8 cellular contexts compared by ENCODE assay signal in the genomic region with DNA sequence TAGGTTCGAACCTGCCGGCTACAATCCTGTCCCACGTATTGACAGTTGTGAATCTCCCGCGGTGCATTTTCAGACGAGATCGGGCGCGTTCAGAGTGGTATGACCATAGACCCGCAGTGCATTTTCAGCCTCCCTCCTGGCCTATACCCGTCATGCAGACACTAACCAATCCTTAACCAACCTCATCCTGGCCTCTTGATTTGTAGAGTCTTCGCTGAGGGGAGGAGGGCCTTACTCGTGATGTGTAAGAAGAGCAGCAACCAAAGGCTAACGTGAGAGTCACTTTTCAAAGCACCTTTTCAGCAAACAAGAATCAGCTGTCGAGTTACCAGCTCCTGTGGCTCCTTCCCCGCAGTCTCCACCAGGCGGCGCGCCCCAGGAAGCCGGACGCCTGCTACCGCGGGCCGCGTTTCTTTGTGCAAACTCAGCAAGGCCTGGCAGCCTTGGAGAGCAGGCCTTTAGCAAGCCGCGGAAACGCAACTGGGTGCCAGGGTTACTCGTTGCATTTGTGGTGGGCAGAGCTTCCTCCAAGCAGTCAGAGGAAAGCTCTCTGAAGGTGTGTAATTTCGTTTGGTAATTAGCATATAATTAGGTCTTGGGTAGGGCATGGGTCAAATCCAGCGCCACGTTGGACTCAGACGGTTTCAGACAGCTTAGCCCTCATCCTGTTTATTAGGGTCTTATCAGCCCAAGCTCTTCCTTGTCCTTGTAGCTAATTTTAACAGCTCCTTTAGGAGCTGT.
DNase-seq lines count a peak whose midpoint lies in the region; ATAC-seq and TF ChIP-seq lines count a peak whose summit lies in the region.

No MANE protein-coding gene starts in this region.

- H3K9me3 Mint-ChIP-seq in CD4-positive, CD25-positive, alpha-beta regulatory T cell = no peaks in the 10 kb centered on the region

- H3K4me2 ChIP-seq in osteoblast (ENCODE audit: insufficient read depth, low read length) = peak overlapping the region; percentile 78

- H3K36me3 ChIP-seq in CD4-positive, CD25-positive, alpha-beta regulatory T cell (ENCODE audit: control insufficient read depth, insufficient read depth, low read length) = no peaks in the 10 kb centered on the region
- H3K36me3 ChIP-seq in RWPE2 (ENCODE audit: low read depth) (no peaks in the 10 kb centered on the region), osteoblast (ENCODE audit: insufficient read depth, low read length) (no peaks in the 10 kb centered on the region), thyroid gland (no peaks in the 10 kb centered on the region)

- H3K4me1 ChIP-seq in CD4-positive, CD25-positive, alpha-beta regulatory T cell (ENCODE audit: control insufficient read depth, insufficient read depth, low read length, poor library complexity, severe bottlenecking) = peaks cover 7% of the 10 kb centered on the region
- no peaks in the 10 kb centered on the region for H3K4me1 ChIP-seq in RWPE2 (ENCODE audit: insufficient read depth, poor library complexity, severe bottlenecking)
- peaks cover 4% of the 10 kb centered on the region for H3K4me1 ChIP-seq in osteoblast (ENCODE audit: insufficient read depth, low read length)
- peaks cover 0 to 8% of the 10 kb centered on the region in 2 donors for H3K4me1 ChIP-seq in thyroid gland

- 8 to 14% methylated on average over 27 to 33 of the region's 33 CpGs for WGBS in thyroid gland, 2 donors

- TF ChIP-seq POLR2A in thyroid gland (IDR thresholded peaks at IDR 0.05) = no peak

- H4K20me1 ChIP-seq in osteoblast (ENCODE audit: insufficient read depth, low read length) = no peaks in the 10 kb centered on the region

- peak overlapping the region; percentile 40 for H3K4me3 ChIP-seq in CD4-positive, CD25-positive, alpha-beta regulatory T cell (ENCODE audit: low read depth, low read length)
- H3K4me3 ChIP-seq in RWPE2 (ENCODE audit: severe bottlenecking) (no peak overlapping the region), osteoblast (ENCODE audit: insufficient read depth, low read length) (peak overlapping the region; percentile 50), thyroid gland (replicated peaks in 1 of 3) (no peak overlapping the region)

- peak overlapping the region; percentile 22 to 34 (median 31) for H3K27ac Mint-ChIP-seq in CD4-positive, CD25-positive, alpha-beta regulatory T cell

- intact Hi-C loops in thyroid gland (cut with DNase I) = no loop called here

- H3K9me3 ChIP-seq in CD4-positive, CD25-positive, alpha-beta regulatory T cell (ENCODE audit: control insufficient read depth in 2 of 2, low read length in 2 of 2) = no peaks in the 10 kb centered on the region
- no peaks in the 10 kb centered on the region for H3K9me3 ChIP-seq in RWPE2 (ENCODE audit: severe bottlenecking)
- no peaks in the 10 kb centered on the region for H3K9me3 ChIP-seq in osteoblast (ENCODE audit: low read depth, low read length)
- no peaks in the 10 kb centered on the region for H3K9me3 ChIP-seq in thyroid gland

- H3K27ac ChIP-seq in CD4-positive, CD25-positive, alpha-beta regulatory T cell (ENCODE audit: insufficient read depth, low read length, poor library complexity, severe bottlenecking) = no peak overlapping the region
- H3K27ac ChIP-seq in RWPE2 (ENCODE audit: poor library complexity, severe bottlenecking) (no peak overlapping the region), osteoblast (ENCODE audit: low read depth, low read length) (no peak overlapping the region), thyroid gland (no peak overlapping the region)

- H3K27me3 ChIP-seq in CD4-positive, CD25-positive, alpha-beta regulatory T cell (ENCODE audit: control insufficient read depth, insufficient read depth, low read length) = peaks cover 2% of the 10 kb centered on the region
- H3K27me3 ChIP-seq in RWPE2 (ENCODE audit: insufficient read depth, poor library complexity, severe bottlenecking) (no peaks in the 10 kb centered on the region), osteoblast (ENCODE audit: insufficient read depth, low read length) (peaks cover 16% of the 10 kb centered on the region), thyroid gland (no peaks in the 10 kb centered on the region)

- TF ChIP-seq CTCF in LNCAP (IDR thresholded peaks at IDR 0.05) (peak; percentile 92), RWPE2 (IDR thresholded peaks at IDR 0.05; ENCODE audit: poor library complexity, severe bottlenecking) (peak; percentile 92), osteoblast (IDR thresholded peaks at IDR 0.05; ENCODE audit: extremely low read depth, low read depth, low read length) (peak; percentile 92), thyroid gland (IDR thresholded peaks at IDR 0.05) (peak; percentile 72 to 96 (median 89))

- ATAC-seq in CD4-positive, CD25-positive, alpha-beta regulatory T cell (ENCODE audit: low read depth in 2 of 2) = peak; percentile 91 to 95
- ATAC-seq in GM21526 (IDR thresholded peaks at IDR 0.05; ENCODE audit: low FRiP score, unreplicated experiment) = peak; percentile 69
- peak; percentile 87 for ATAC-seq in RWPE2 (ENCODE audit: low read depth)

- no peak overlapping the region for H3K4me3 Mint-ChIP-seq in CD4-positive, CD25-positive, alpha-beta regulatory T cell

- peaks cover 0 to 8% (median 7%) of the 10 kb centered on the region in 4 donors for H3K4me1 Mint-ChIP-seq in CD4-positive, CD25-positive, alpha-beta regulatory T cell

- peak; percentile 70 to 93 (median 86) for DNase-seq in CD4-positive, CD25-positive, alpha-beta regulatory T cell
- DNase-seq in RWPE2 (ENCODE audit: low spot score) = peak; percentile 74
- peak; percentile 85 for DNase-seq in activated gamma-delta T cell treated with Interleukin-2 at 50 U/mL for 16 hours
- DNase-seq in globus pallidus (ENCODE audit: low spot score) = peak; percentile 61
- DNase-seq in osteoblast (ENCODE audit: insufficient read length, low spot score, missing footprints) = peak; percentile 90
- DNase-seq in thyroid gland = peak; percentile 87 to 90

- peaks cover 27% of the 10 kb centered on the region for H3K27me3 Mint-ChIP-seq in CD4-positive, CD25-positive, alpha-beta regulatory T cell

- H3K36me3 Mint-ChIP-seq in CD4-positive, CD25-positive, alpha-beta regulatory T cell = no peaks in the 10 kb centered on the region

- H2AFZ ChIP-seq in osteoblast (ENCODE audit: low read length) = peak overlapping the region; percentile 88

- H3K79me2 ChIP-seq in osteoblast (ENCODE audit: insufficient read depth, low read length) = no peaks in the 10 kb centered on the region

Comparison
In these comparisons a context has a peak if more than half of its experiments do, and no peak if none do; other contexts are left out.
1. H3K4me3 ChIP-seq: peak in CD4-positive, CD25-positive, alpha-beta regulatory T cell (single experiment) and osteoblast (single experiment); none in RWPE2 (single experiment) and thyroid gland (0 of 3).
2. Peak in every context shown above with its lines, with median percentiles within 50 percentile points of each other: ATAC-seq, DNase-seq and CTCF ChIP-seq.